Comparison of ENCODE assay signal across 24 cellular contexts in genomic region chr3:52777959-52778805, GRCh38. TPM values are rescaled to one million over a fixed set of nuclear protein-coding genes. Genes with fewer than 3 reads are reported as not detected.
DNase-seq lines count a peak whose midpoint lies in the region; ATAC-seq, FAIRE-seq and TF ChIP-seq lines count a peak whose summit lies in the region.
"Had no signal": no experiment of that assay in that cellular context is flagged by ENCODE, and none has a peak within 500 bp of the region (broad histone marks: within the 10 kb centered on the region; RNA-seq: fewer than 3 reads in every experiment).

No MANE protein-coding gene starts in this region.

- POLR2A ChIA-PET in WTC11 (lab: Charles Lee), result no interaction called here

- H3K4me1 Mint-ChIP-seq in WTC11, result peaks cover 13% of the 10 kb centered on the region
- H3K4me1 Mint-ChIP-seq: T-cell had no signal

- H3K4me1 ChIP-seq in right lobe of liver, result peaks cover 0 to 76% (median 30%) of the 10 kb centered on the region in 4 donors

- peak overlapping the region; percentile 70 to 95 (median 86) for H3K27ac ChIP-seq in right lobe of liver
- H3K27ac ChIP-seq: RWPE1, VCaP had no signal

- DNase-seq in activated CD4-positive, alpha-beta T cell treated with anti-CD3 and anti-CD28 coated beads for 1 hour, result peak; percentile 6
- DNase-seq in activated CD4-positive, alpha-beta T cell treated with anti-CD3 and anti-CD28 coated beads, Interleukin-2, amount 50 U/mL, for 4 hours, result no peak
- peak; percentile 8 for DNase-seq in WTC11 (ENCODE audit: low spot score)
- DNase-seq in right lobe of liver, result peak; percentile 76 to 85 (median 82)
- peak; percentile 23 for DNase-seq in stimulated activated CD8-positive, alpha-beta memory T cell treated with anti-CD3 and anti-CD28 coated beads, Interleukin-4, amount 100 ng/mL, for 48 hours
- no peak for DNase-seq in HTR-8/SVneo (ENCODE audit: insufficient read length, low spot score)
- DNase-seq in superior temporal gyrus (ENCODE audit: extremely low spot score), result no peak
- DNase-seq: anterior cingulate cortex; CD4-positive, CD25-positive, alpha-beta regulatory T cell; cerebellar nuclear complex; DMS53; H9; NCI-H1417 treated with DMSO at 0.1 percent for 48 hours; NCI-H345; stimulated activated CD4-positive, alpha-beta T cell treated with anti-CD3 and anti-CD28 coated beads, Interleukin-12 subunit alpha, Interleukin-12 subunit beta, amount 100 ng/mL, for 4 hours; stimulated activated naive CD4-positive, alpha-beta T cell; T-cell had no signal

- no peaks in the 10 kb centered on the region for H3K9me3 Mint-ChIP-seq in WTC11
- H3K9me3 Mint-ChIP-seq: CD4-positive, CD25-positive, alpha-beta regulatory T cell; H9; T-cell had no signal

- CTCF ChIA-PET in WTC11 (lab: Charles Lee), result interaction anchor here (3.7 kb wide), 1 partner anchor 14 kb away, joined by 23 read pairs; no protein-coding TSS in a partner anchor

- no peak for FAIRE-seq in HTR-8/SVneo (lab: Jason Lieb, UNC)
- FAIRE-seq: urothelium cell line had no signal

- no peak overlapping the region for H3K27ac Mint-ChIP-seq in WTC11
- H3K27ac Mint-ChIP-seq: CD4-positive, CD25-positive, alpha-beta regulatory T cell; H9; T-cell had no signal

- no peaks in the 10 kb centered on the region for H3K36me3 Mint-ChIP-seq in WTC11
- H3K36me3 Mint-ChIP-seq: CD4-positive, CD25-positive, alpha-beta regulatory T cell; T-cell had no signal

- WGBS in right lobe of liver (ENCODE audit: insufficient coverage, low coverage, low lambda C conversion rate, missing lambda C conversion rate), result 28% methylated on average over 12 of the region's 17 CpGs

- H3K27me3 Mint-ChIP-seq in WTC11 (ENCODE audit: low read depth), result no peaks in the 10 kb centered on the region

- no peaks in the 10 kb centered on the region for H3K27me3 ChIP-seq in right lobe of liver

- no peaks in the 10 kb centered on the region for H3K9me3 ChIP-seq in right lobe of liver

- H3K4me3 ChIP-seq in right lobe of liver, result peak overlapping the region; percentile 55 to 73 (median 56)

- no peak overlapping the region for H3K4me3 Mint-ChIP-seq in WTC11
- H3K4me3 Mint-ChIP-seq: CD4-positive, CD25-positive, alpha-beta regulatory T cell; H9; T-cell had no signal

- peaks cover 0 to 25% (median 9%) of the 10 kb centered on the region in 4 donors for H3K36me3 ChIP-seq in right lobe of liver

- intact Hi-C loops in right lobe of liver (cut with DNase I), result no loop called here

- TF ChIP-seq CTCF in WTC11 (IDR thresholded peaks at IDR 0.05) (no peak), right lobe of liver (IDR thresholded peaks at IDR 0.05) (no peak)

- TF ChIP-seq POLR2A in right lobe of liver (IDR thresholded peaks at IDR 0.05), result peak; percentile 75

- no peak for ATAC-seq in WTC11
- ATAC-seq in right lobe of liver, result peak; percentile 42 to 52 (median 48)
- ATAC-seq in GM21381 (IDR thresholded peaks at IDR 0.05; ENCODE audit: unreplicated experiment), result no peak
- ATAC-seq: T-cell had no signal

TF ChIP-seq in WTC11, 78 proteins besides CTCF, POLR2A, EP300 and RAD21:
- TF ChIP-seq NR2C2 (CRISPR knock-in tag; IDR thresholded peaks at IDR 0.05) (no peak), ZNF425 (CRISPR knock-in tag; conservative IDR thresholded peaks at IDR 0.05) (no peak)

RNA-seq across cellular contexts. Expression of gene ITIH1, which starts 0.8 kb away (rescaled TPM):
- 0.26 to 0.69 TPM (median 0.50 TPM) in 3 replicates for total RNA-seq in WTC11 (2021)
- total RNA-seq in right lobe of liver, result 1,000 to 10,000 TPM in 4 of 6 experiments, 100 to 1,000 TPM in 2; 376 to 1,846 (median 1,201) TPM
- total RNA-seq: A172; CD4-positive, CD25-positive, alpha-beta regulatory T cell; fibroblast of villous mesenchyme; H9; LHCN-M2 had no signal

RNA-seq across cellular contexts. Expression of gene NEK4, which starts 7.4 kb away (rescaled TPM):
- total RNA-seq in WTC11 (2021) (30.3 to 31.4 TPM (median 31.2 TPM) in 3 replicates), right lobe of liver (10 to 100 TPM in 5 of 6 experiments, 1 to 10 TPM in 1; 7.3 to 18.9 (median 14.8) TPM)

RNA-seq across cellular contexts. Expression of gene ITIH3, which starts 16.4 kb away (rescaled TPM):
- total RNA-seq in WTC11 (2021) (0.23 to 0.37 TPM (median 0.25 TPM) in 3 replicates), right lobe of liver (1,000 to 10,000 TPM in 3 of 6 experiments, 100 to 1,000 TPM in 3; 742 to 1,822 (median 982) TPM)
- total RNA-seq: CD4-positive, CD25-positive, alpha-beta regulatory T cell; H9; LHCN-M2 had no signal

RNA-seq across cellular contexts. Expression of gene ITIH4, which starts 52.3 kb away (rescaled TPM):
- total RNA-seq in WTC11 (2021), result 2.4 to 6.2 TPM (median 3.9 TPM) in 3 replicates
- total RNA-seq in right lobe of liver, result 1,000 to 10,000 TPM; 1,573 to 4,137 (median 3,531) TPM

RNA-seq across cellular contexts. Expression of gene MUSTN1, which starts 56.6 kb away (rescaled TPM):
- total RNA-seq in WTC11 (2021), result 2.7 to 4.2 TPM (median 3.3 TPM) in 3 replicates
- 1 to 10 TPM in 3 of 6 experiments, under 1 TPM in 1, not detected in 2; 0.59 to 9.9 (median 5.7) TPM for total RNA-seq in right lobe of liver
- total RNA-seq: fibroblast of villous mesenchyme, LHCN-M2 had no signal

Comparison
In these comparisons a context has a peak if more than half of its experiments do, and no peak if none do; other contexts are left out.
1. DNase-seq: peak in activated CD4-positive, alpha-beta T cell treated with anti-CD3 and anti-CD28 coated beads for 1 hour (single experiment), WTC11 (single experiment), right lobe of liver (3 of 3) and stimulated activated CD8-positive, alpha-beta memory T cell treated with anti-CD3 and anti-CD28 coated beads, Interleukin-4, amount 100 ng/mL, for 48 hours (single experiment); none in activated CD4-positive, alpha-beta T cell treated with anti-CD3 and anti-CD28 coated beads, Interleukin-2, amount 50 U/mL, for 4 hours (0 of 2), HTR-8/SVneo (single experiment) and superior temporal gyrus (single experiment).
2. ATAC-seq: peak in right lobe of liver (4 of 4); none in WTC11 (single experiment) and GM21381 (single experiment).
3. RNA of gene ITIH1, which starts 0.8 kb away (total RNA-seq): 376 to 1,846 TPM in right lobe of liver; 0.26 to 0.69 TPM in WTC11; every median in the first group is over 100 times any median in the second.
4. RNA of gene ITIH3, which starts 16.4 kb away (total RNA-seq): 742 to 1,822 TPM in right lobe of liver; 0.23 to 0.37 TPM in WTC11; every median in the first group is over 100 times any median in the second.